ENCODE assay signal across 25 cellular contexts in genomic region chr6:90004511-90004910, GRCh38.
DNase-seq lines count a peak whose midpoint lies in the region; ATAC-seq and TF ChIP-seq lines count a peak whose summit lies in the region.
"Had no signal": no experiment of that assay in that cellular context is flagged by ENCODE, and none has a peak within 500 bp of the region (broad histone marks: within the 10 kb centered on the region; RNA-seq: fewer than 3 reads in every experiment).

No MANE protein-coding gene starts in this region.

- no peak overlapping the region for H3K27ac ChIP-seq in spleen
- H3K27ac ChIP-seq: adrenal gland, BLaER1, thoracic aorta had no signal

- intact Hi-C loops in mucosa of descending colon (cut with DNase I, micrococcal nuclease) = no loop called here
- intact Hi-C loops in spleen (cut with DNase I; ENCODE audit: low total_unique reads) = no loop called here
- intact Hi-C loops in CD14-positive monocyte (cut with micrococcal nuclease) = no loop called here

- no peaks in the 10 kb centered on the region for H3K36me3 ChIP-seq in mucosa of descending colon (ENCODE audit: low read depth)
- peaks cover 0 to 51% (median 9%) of the 10 kb centered on the region in 6 donors for H3K36me3 ChIP-seq in spleen
- H3K36me3 ChIP-seq: adrenal gland, thoracic aorta had no signal

- H3K9me3 Mint-ChIP-seq in stimulated activated naive CD8-positive, alpha-beta T cell treated with anti-CD3 and anti-CD28 coated beads, Interleukin-15, Interleukin-2, amounts not matched to agents 100 ng/mL and 50 ng/mL, for 24 hours = no peaks in the 10 kb centered on the region
- H3K9me3 Mint-ChIP-seq in stimulated activated naive CD8-positive, alpha-beta T cell treated with anti-CD3 and anti-CD28 coated beads, Interleukin-15, amount 100 ng/mL, for 72 hours = no peaks in the 10 kb centered on the region
- no peaks in the 10 kb centered on the region for H3K9me3 Mint-ChIP-seq in effector memory CD8-positive, alpha-beta T cell
- peaks cover 0 to 6% (median 0%) of the 10 kb centered on the region in 7 donors for H3K9me3 Mint-ChIP-seq in CD14-positive monocyte
- H3K9me3 Mint-ChIP-seq: activated T-helper 17 cell treated with anti-CD3 and anti-CD28 coated beads, Interleukin-2, amount 50 U/mL, for 72 hours; dendritic cell treated with granulocyte-macrophage colony-stimulating factor and Interleukin-4, amounts not matched to agents 40 ng/mL and 50 ng/mL, for 4 days; natural killer cell; T-helper 1 cell treated with Interleukin-12 subunit alpha and Interleukin-12 subunit beta and Interleukin-4 antibody, amounts not matched to agents 30 μg/mL and 1 μg/mL, for 36 hours had no signal

- H3K27ac Mint-ChIP-seq in stimulated activated naive CD8-positive, alpha-beta T cell treated with anti-CD3 and anti-CD28 coated beads, Interleukin-15, Interleukin-2, amounts not matched to agents 100 ng/mL and 50 ng/mL, for 24 hours = peak overlapping the region; percentile 8
- H3K27ac Mint-ChIP-seq in stimulated activated naive CD8-positive, alpha-beta T cell treated with anti-CD3 and anti-CD28 coated beads, Interleukin-15, amount 100 ng/mL, for 72 hours = peak overlapping the region in 1 of 2 donors; percentile 3
- H3K27ac Mint-ChIP-seq in effector memory CD8-positive, alpha-beta T cell = no peak overlapping the region
- H3K27ac Mint-ChIP-seq in CD14-positive monocyte = no peak overlapping the region
- H3K27ac Mint-ChIP-seq: activated T-helper 17 cell treated with anti-CD3 and anti-CD28 coated beads, Interleukin-2, amount 50 U/mL, for 72 hours; dendritic cell treated with granulocyte-macrophage colony-stimulating factor and Interleukin-4, amounts not matched to agents 40 ng/mL and 50 ng/mL, for 4 days; natural killer cell; stimulated activated naive B cell treated with anti-CD40 and anti-IgM and Interleukin-4, amounts not matched to agents 10 μg/mL and 1 μg/mL and 100 μg/mL, for 72 hours; T-helper 1 cell treated with Interleukin-12 subunit alpha and Interleukin-12 subunit beta and Interleukin-4 antibody, amounts not matched to agents 30 μg/mL and 1 μg/mL, for 36 hours had no signal

- no peak for DNase-seq in stimulated activated naive CD8-positive, alpha-beta T cell treated with anti-CD3 and anti-CD28 coated beads, Interleukin-15, amount 100 ng/mL, for 72 hours
- DNase-seq in astrocyte of the hippocampus (ENCODE audit: low read depth, low spot score) (peak; percentile 26), mucosa of descending colon (peak; percentile 71 to 79 (median 78)), spleen (no peak), NCI-H524 (lab: John Stamatoyannopoulos, UW) (no peak), CD14-positive monocyte (ENCODE audit: low spot score) (no peak)
- no peak for DNase-seq in effector memory CD8-positive, alpha-beta T cell
- DNase-seq: ACHN; activated CD4-positive, alpha-beta T cell treated with anti-CD3 and anti-CD28 coated beads, Interleukin-2, amount 50 U/mL, for 1 hour; adrenal gland; Calu3; KBM-7; MM.1S; natural killer cell; NCI-H2107; NCI-H510A; stimulated activated CD4-positive, alpha-beta T cell treated with anti-CD3 and anti-CD28 coated beads, Interleukin-4, amount 100 ng/mL, for 1 hour; stimulated activated naive B cell treated with anti-CD40 and anti-IgM and Interleukin-4, amounts not matched to agents 10 μg/mL and 1 μg/mL and 100 μg/mL, for 72 hours had no signal

- 68 to 90% (median 90%) methylated on average over 5 of the region's 5 CpGs for WGBS in spleen, 5 donors

- H3K4me3 ChIP-seq in mucosa of descending colon = no peak overlapping the region
- no peak overlapping the region for H3K4me3 ChIP-seq in spleen
- H3K4me3 ChIP-seq: adrenal gland, BLaER1, GM12878, thoracic aorta had no signal

- H3K4me3 Mint-ChIP-seq in stimulated activated naive CD8-positive, alpha-beta T cell treated with anti-CD3 and anti-CD28 coated beads, Interleukin-15, Interleukin-2, amounts not matched to agents 100 ng/mL and 50 ng/mL, for 24 hours = no peak overlapping the region
- no peak overlapping the region for H3K4me3 Mint-ChIP-seq in stimulated activated naive CD8-positive, alpha-beta T cell treated with anti-CD3 and anti-CD28 coated beads, Interleukin-15, amount 100 ng/mL, for 72 hours
- no peak overlapping the region for H3K4me3 Mint-ChIP-seq in effector memory CD8-positive, alpha-beta T cell
- H3K4me3 Mint-ChIP-seq in CD14-positive monocyte = no peak overlapping the region
- H3K4me3 Mint-ChIP-seq: activated T-helper 17 cell treated with anti-CD3 and anti-CD28 coated beads, Interleukin-2, amount 50 U/mL, for 72 hours; dendritic cell treated with granulocyte-macrophage colony-stimulating factor and Interleukin-4, amounts not matched to agents 40 ng/mL and 50 ng/mL, for 4 days; natural killer cell; T-helper 1 cell treated with Interleukin-12 subunit alpha and Interleukin-12 subunit beta and Interleukin-4 antibody, amounts not matched to agents 30 μg/mL and 1 μg/mL, for 36 hours had no signal

- H3K27me3 ChIP-seq in spleen (replicated peaks in 1 of 7) = no peaks in the 10 kb centered on the region
- H3K27me3 ChIP-seq: adrenal gland, BLaER1 had no signal

- H3K36me3 Mint-ChIP-seq in stimulated activated naive CD8-positive, alpha-beta T cell treated with anti-CD3 and anti-CD28 coated beads, Interleukin-15, Interleukin-2, amounts not matched to agents 100 ng/mL and 50 ng/mL, for 24 hours (ENCODE audit: low read depth) = peaks cover 24% of the 10 kb centered on the region
- H3K36me3 Mint-ChIP-seq in effector memory CD8-positive, alpha-beta T cell (ENCODE audit: insufficient read depth) = peaks cover 6% of the 10 kb centered on the region
- no peaks in the 10 kb centered on the region for H3K36me3 Mint-ChIP-seq in CD14-positive monocyte

- TF ChIP-seq POLR2A in spleen (IDR thresholded peaks at IDR 0.05) = no peak

- H3K4me1 ChIP-seq in mucosa of descending colon (ENCODE audit: low read depth) (peaks cover 9% of the 10 kb centered on the region), spleen (peaks cover 0 to 33% (median under 1%) of the 10 kb centered on the region in 6 donors)
- H3K4me1 ChIP-seq: adrenal gland, BLaER1 had no signal

- no peak for TF ChIP-seq CTCF in mucosa of descending colon (IDR thresholded peaks at IDR 0.05)
- TF ChIP-seq CTCF in spleen (IDR thresholded peaks at IDR 0.05 in 8 of 11, conservative IDR thresholded peaks at IDR 0.05 in 3 of 11) = no peak
- no peak for TF ChIP-seq CTCF in CD14-positive monocyte (IDR thresholded peaks at IDR 0.05)

- H3K9me3 ChIP-seq in mucosa of descending colon (no peaks in the 10 kb centered on the region), spleen (no peaks in the 10 kb centered on the region)
- H3K9me3 ChIP-seq: adrenal gland, BLaER1, thoracic aorta had no signal

- no peak for ATAC-seq in stimulated activated naive CD8-positive, alpha-beta T cell treated with anti-CD3 and anti-CD28 coated beads, Interleukin-15, amount 100 ng/mL, for 72 hours
- ATAC-seq in mucosa of descending colon = peak; percentile 84
- no peak for ATAC-seq in effector memory CD8-positive, alpha-beta T cell (replicated peaks)
- ATAC-seq: activated T-helper 17 cell treated with anti-CD3 and anti-CD28 coated beads, Interleukin-2, amount 50 U/mL, for 72 hours; GM12878; natural killer cell; stimulated activated naive B cell treated with anti-CD40 and anti-IgM and Interleukin-4, amounts not matched to agents 10 μg/mL and 1 μg/mL and 100 μg/mL, for 72 hours had no signal

- no peaks in the 10 kb centered on the region for H3K27me3 Mint-ChIP-seq in stimulated activated naive CD8-positive, alpha-beta T cell treated with anti-CD3 and anti-CD28 coated beads, Interleukin-15, Interleukin-2, amounts not matched to agents 100 ng/mL and 50 ng/mL, for 24 hours
- H3K27me3 Mint-ChIP-seq in stimulated activated naive CD8-positive, alpha-beta T cell treated with anti-CD3 and anti-CD28 coated beads, Interleukin-15, amount 100 ng/mL, for 72 hours = no peaks in the 10 kb centered on the region
- H3K27me3 Mint-ChIP-seq in effector memory CD8-positive, alpha-beta T cell = no peaks in the 10 kb centered on the region
- no peaks in the 10 kb centered on the region for H3K27me3 Mint-ChIP-seq in CD14-positive monocyte (ENCODE audit: low read depth in 3 of 3)
- H3K27me3 Mint-ChIP-seq: activated T-helper 17 cell treated with anti-CD3 and anti-CD28 coated beads, Interleukin-2, amount 50 U/mL, for 72 hours; dendritic cell treated with granulocyte-macrophage colony-stimulating factor and Interleukin-4, amounts not matched to agents 40 ng/mL and 50 ng/mL, for 4 days; stimulated activated naive B cell treated with anti-CD40 and anti-IgM and Interleukin-4, amounts not matched to agents 10 μg/mL and 1 μg/mL and 100 μg/mL, for 72 hours had no signal

- H3K4me1 Mint-ChIP-seq in stimulated activated naive CD8-positive, alpha-beta T cell treated with anti-CD3 and anti-CD28 coated beads, Interleukin-15, Interleukin-2, amounts not matched to agents 100 ng/mL and 50 ng/mL, for 24 hours (ENCODE audit: low read depth) = peaks cover 23% of the 10 kb centered on the region
- H3K4me1 Mint-ChIP-seq in stimulated activated naive CD8-positive, alpha-beta T cell treated with anti-CD3 and anti-CD28 coated beads, Interleukin-15, amount 100 ng/mL, for 72 hours = peaks cover 22% of the 10 kb centered on the region
- peaks cover 2 to 5% of the 10 kb centered on the region in 2 donors for H3K4me1 Mint-ChIP-seq in effector memory CD8-positive, alpha-beta T cell (ENCODE audit: low read depth in 2 of 2)
- peaks cover 7% of the 10 kb centered on the region for H3K4me1 Mint-ChIP-seq in CD14-positive monocyte

Comparison
In these comparisons a context has a peak if more than half of its experiments do, and no peak if none do; other contexts are left out.
1. DNase-seq: peak in astrocyte of the hippocampus (single experiment) and mucosa of descending colon (3 of 3); none in stimulated activated naive CD8-positive, alpha-beta T cell treated with anti-CD3 and anti-CD28 coated beads, Interleukin-15, amount 100 ng/mL, for 72 hours (0 of 2), effector memory CD8-positive, alpha-beta T cell (0 of 3), spleen (single experiment), NCI-H524 (0 of 2) and CD14-positive monocyte (single experiment).